ENCODE assay signal across 28 cellular contexts in the genomic region with DNA sequence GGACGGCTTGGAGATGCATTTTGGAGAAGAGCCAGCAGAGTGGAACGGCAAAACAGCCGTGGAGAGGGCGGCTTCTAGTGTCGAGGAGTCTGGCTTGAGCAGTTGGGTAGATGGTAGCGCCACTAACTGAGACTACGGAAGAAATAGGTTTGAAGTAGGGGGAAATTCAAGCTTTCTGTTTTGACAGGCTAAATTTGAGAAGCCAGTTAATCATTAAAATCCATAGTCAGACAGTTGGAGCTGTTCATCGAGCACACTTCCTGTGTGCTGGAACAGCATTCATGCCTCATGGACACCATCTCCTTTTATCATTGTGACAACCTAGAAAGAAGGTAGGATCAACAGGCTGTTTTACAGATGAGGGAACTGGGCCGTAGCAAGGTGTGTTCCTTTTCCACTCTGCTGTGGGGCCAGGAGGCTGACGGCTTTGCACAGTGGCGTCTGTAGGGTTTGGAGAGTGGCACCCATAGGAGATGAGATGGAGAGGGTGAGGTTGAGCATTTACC. TPM values are rescaled to one million over a fixed set of nuclear protein-coding genes. Genes with fewer than 3 reads are reported as not detected.
DNase-seq lines count a peak whose midpoint lies in the region; ATAC-seq and TF ChIP-seq lines count a peak whose summit lies in the region.
"Had no signal": no experiment of that assay in that cellular context is flagged by ENCODE, and none has a peak within 500 bp of the region (broad histone marks: within the 10 kb centered on the region; RNA-seq: fewer than 3 reads in every experiment).

No MANE protein-coding gene starts in this region.

- H3K9me3 Mint-ChIP-seq in WTC11: no peaks in the 10 kb centered on the region
- H3K9me3 Mint-ChIP-seq in natural killer cell treated with Interleukin-12 subunit alpha and Interleukin-12 subunit beta and Interleukin-15 and Interleukin-18, amount 100 ng/mL, for 72 hours: no peaks in the 10 kb centered on the region
- H3K9me3 Mint-ChIP-seq: activated CD8-positive, alpha-beta T cell treated with anti-CD3 and anti-CD28 coated beads for 36 hours; activated naive CD4-positive, alpha-beta T cell treated with anti-CD3 and anti-CD28 coated beads for 36 hours; stimulated activated naive B cell treated with anti-CD40 and anti-IgM and Interleukin-4, amounts not matched to agents 10 μg/mL and 1 μg/mL and 100 μg/mL, for 72 hours had no signal

- no peaks in the 10 kb centered on the region for H3K36me3 Mint-ChIP-seq in WTC11
- no peaks in the 10 kb centered on the region for H3K36me3 Mint-ChIP-seq in natural killer cell treated with Interleukin-12 subunit alpha and Interleukin-12 subunit beta and Interleukin-15 and Interleukin-18, amount 100 ng/mL, for 72 hours

- H3K4me3 Mint-ChIP-seq in WTC11: no peak overlapping the region
- no peak overlapping the region for H3K4me3 Mint-ChIP-seq in natural killer cell treated with Interleukin-12 subunit alpha and Interleukin-12 subunit beta and Interleukin-15 and Interleukin-18, amount 100 ng/mL, for 72 hours
- H3K4me3 Mint-ChIP-seq: activated CD8-positive, alpha-beta T cell treated with anti-CD3 and anti-CD28 coated beads for 36 hours; activated naive CD4-positive, alpha-beta T cell treated with anti-CD3 and anti-CD28 coated beads for 36 hours; stimulated activated naive B cell treated with anti-CD40 and anti-IgM and Interleukin-4, amounts not matched to agents 10 μg/mL and 1 μg/mL and 100 μg/mL, for 72 hours had no signal

- TF ChIP-seq CTCF in WTC11 (IDR thresholded peaks at IDR 0.05): no peak

- no peaks in the 10 kb centered on the region for H3K27me3 Mint-ChIP-seq in WTC11 (ENCODE audit: low read depth)
- no peaks in the 10 kb centered on the region for H3K27me3 Mint-ChIP-seq in natural killer cell treated with Interleukin-12 subunit alpha and Interleukin-12 subunit beta and Interleukin-15 and Interleukin-18, amount 100 ng/mL, for 72 hours

- peaks cover 16% of the 10 kb centered on the region for H3K4me1 Mint-ChIP-seq in WTC11
- peaks cover 3 to 10% of the 10 kb centered on the region in 2 donors for H3K4me1 Mint-ChIP-seq in natural killer cell treated with Interleukin-12 subunit alpha and Interleukin-12 subunit beta and Interleukin-15 and Interleukin-18, amount 100 ng/mL, for 72 hours (ENCODE audit: low read depth in 2 of 2)

- DNase-seq in WTC11 (ENCODE audit: low spot score) (no peak), kidney tubule cell (ENCODE audit: low spot score) (peak; percentile 80), renal cortical epithelial cell (ENCODE audit: low read depth) (peak; percentile 72), DMS153 (lab: John Stamatoyannopoulos, UW) (no peak)
- DNase-seq in natural killer cell treated with Interleukin-12 subunit alpha and Interleukin-12 subunit beta and Interleukin-15 and Interleukin-18, amount 100 ng/mL, for 72 hours (ENCODE audit: low spot score): no peak
- DNase-seq: activated CD8-positive, alpha-beta T cell treated with anti-CD3 and anti-CD28 coated beads for 36 hours; activated naive CD4-positive, alpha-beta T cell treated with anti-CD3 and anti-CD28 coated beads for 36 hours; activated T-cell treated with anti-CD3 and anti-CD28 coated beads, Interleukin-2, amount 50 U/mL, for 1 hour; AML-193; caudate nucleus; foreskin fibroblast; GM23248; hippocampal formation; NCI-H187; NCI-H446; stimulated activated CD4-positive, alpha-beta T cell treated with anti-CD3 and anti-CD28 coated beads, Interleukin-1b, Interleukin-23, amount 100 ng/mL, for 48 hours; stimulated activated naive B cell treated with anti-CD40 and anti-IgM and Interleukin-4, amounts not matched to agents 10 μg/mL and 1 μg/mL and 100 μg/mL, for 72 hours; T-helper 9 cell; testis had no signal

- ATAC-seq in WTC11 (no peak), GM19395 (IDR thresholded peaks at IDR 0.05; ENCODE audit: unreplicated experiment) (no peak)
- ATAC-seq in natural killer cell treated with Interleukin-12 subunit alpha and Interleukin-12 subunit beta and Interleukin-15 and Interleukin-18, amount 100 ng/mL, for 72 hours: no peak
- ATAC-seq: activated CD8-positive, alpha-beta T cell treated with anti-CD3 and anti-CD28 coated beads for 36 hours; stimulated activated naive B cell treated with anti-CD40 and anti-IgM and Interleukin-4, amounts not matched to agents 10 μg/mL and 1 μg/mL and 100 μg/mL, for 72 hours had no signal

- POLR2A ChIA-PET in WTC11 (lab: Charles Lee): interaction anchor here (2.0 kb wide), 1 partner anchor 32 kb away, joined by 4 read pairs; the partner anchor contains the start of gene CLK2

- CTCF ChIA-PET in WTC11 (lab: Charles Lee): interaction anchor here (1.1 to 3.9 kb wide), 4 partner anchors 19 to 54 kb away, joined by 3 to 27 read pairs (median 5); no protein-coding TSS in a partner anchor

- in situ Hi-C loops in GM18951 (cut with MboI; ENCODE audit: low sequenced_read_pairs, unreplicated experiment): no loop called here

- H3K27ac Mint-ChIP-seq in WTC11: peak overlapping the region; percentile 10; the same call in 1 of the 2 replicates
- H3K27ac Mint-ChIP-seq in natural killer cell treated with Interleukin-12 subunit alpha and Interleukin-12 subunit beta and Interleukin-15 and Interleukin-18, amount 100 ng/mL, for 72 hours: peak overlapping the region in 1 of 2 donors; percentile 20
- H3K27ac Mint-ChIP-seq: activated CD8-positive, alpha-beta T cell treated with anti-CD3 and anti-CD28 coated beads for 36 hours; activated naive CD4-positive, alpha-beta T cell treated with anti-CD3 and anti-CD28 coated beads for 36 hours; stimulated activated naive B cell treated with anti-CD40 and anti-IgM and Interleukin-4, amounts not matched to agents 10 μg/mL and 1 μg/mL and 100 μg/mL, for 72 hours had no signal

- peak; percentile 65 for TF ChIP-seq POLR2A in GM18951 (IDR thresholded peaks at IDR 0.05; ENCODE audit: extremely low read depth, insufficient read depth, insufficient read length)

TF ChIP-seq in WTC11, 78 proteins besides CTCF, POLR2A, EP300 and RAD21:
- TF ChIP-seq JUN (CRISPR knock-in tag; IDR thresholded peaks at IDR 0.05): no peak

RNA-seq across cellular contexts. Expression of gene PKLR, which starts 3.4 kb away (rescaled TPM):
- total RNA-seq in WTC11 (2021) (1.5 to 2.5 TPM (median 1.6 TPM) in 3 replicates), renal cortical epithelial cell (0.05 TPM in 1 of 2 replicates, not detected in the other)
- not detected for total RNA-seq in natural killer cell treated with Interleukin-12 subunit alpha and Interleukin-12 subunit beta and Interleukin-15 and Interleukin-18, amount 100 ng/mL, for 72 hours
- total RNA-seq: activated CD8-positive, alpha-beta T cell treated with anti-CD3 and anti-CD28 coated beads for 36 hours; activated naive CD4-positive, alpha-beta T cell treated with anti-CD3 and anti-CD28 coated beads for 36 hours; Daoy; dermis microvascular lymphatic vessel endothelial cell; GM23248; lung microvascular endothelial cell; myocyte; posterior vena cava; RPMI7951; skeletal muscle tissue had no signal

RNA-seq across cellular contexts. Expression of gene FDPS, which starts 4.1 kb away (rescaled TPM):
- 342 to 366 TPM (median 354 TPM) in 3 replicates for total RNA-seq in WTC11 (2021)
- 89.4 and 499 TPM in 2 replicates for total RNA-seq in renal cortical epithelial cell
- total RNA-seq in natural killer cell treated with Interleukin-12 subunit alpha and Interleukin-12 subunit beta and Interleukin-15 and Interleukin-18, amount 100 ng/mL, for 72 hours: 100 to 1,000 TPM; 251 to 386 TPM

RNA-seq across cellular contexts. Expression of gene RUSC1, which starts 16.1 kb away (rescaled TPM):
- total RNA-seq in WTC11 (2021) (51.4 to 68.8 TPM (median 55.3 TPM) in 3 replicates), renal cortical epithelial cell (24.1 and 26.2 TPM in 2 replicates)
- 10 to 100 TPM; 26.2 to 40.1 TPM for total RNA-seq in natural killer cell treated with Interleukin-12 subunit alpha and Interleukin-12 subunit beta and Interleukin-15 and Interleukin-18, amount 100 ng/mL, for 72 hours

RNA-seq across cellular contexts. Expression of gene HCN3, which starts 27.3 kb away (rescaled TPM):
- total RNA-seq in WTC11 (2021) (5.9 to 7.3 TPM (median 6.3 TPM) in 3 replicates), renal cortical epithelial cell (1.0 and 1.7 TPM in 2 replicates)
- total RNA-seq in natural killer cell treated with Interleukin-12 subunit alpha and Interleukin-12 subunit beta and Interleukin-15 and Interleukin-18, amount 100 ng/mL, for 72 hours: 1 to 10 TPM; 2.0 to 4.7 TPM

RNA-seq across cellular contexts. Expression of gene CLK2, which starts 31.3 kb away (rescaled TPM):
- total RNA-seq in WTC11 (2021): 68.2 to 74.9 TPM (median 74.4 TPM) in 3 replicates
- total RNA-seq in renal cortical epithelial cell: 12.0 and 33.1 TPM in 2 replicates
- 100 to 1,000 TPM in 1 of 2 donors, 10 to 100 TPM in 1; 77.1 to 117 TPM for total RNA-seq in natural killer cell treated with Interleukin-12 subunit alpha and Interleukin-12 subunit beta and Interleukin-15 and Interleukin-18, amount 100 ng/mL, for 72 hours

Comparison
In these comparisons a context has a peak if more than half of its experiments do, and no peak if none do; other contexts are left out.
1. DNase-seq: peak in kidney tubule cell (single experiment) and renal cortical epithelial cell (single experiment); none in WTC11 (single experiment), DMS153 (single experiment) and natural killer cell treated with Interleukin-12 subunit alpha and Interleukin-12 subunit beta and Interleukin-15 and Interleukin-18, amount 100 ng/mL, for 72 hours (single experiment).